Comparison of ENCODE assay signal across 13 cellular contexts in the genomic region with DNA sequence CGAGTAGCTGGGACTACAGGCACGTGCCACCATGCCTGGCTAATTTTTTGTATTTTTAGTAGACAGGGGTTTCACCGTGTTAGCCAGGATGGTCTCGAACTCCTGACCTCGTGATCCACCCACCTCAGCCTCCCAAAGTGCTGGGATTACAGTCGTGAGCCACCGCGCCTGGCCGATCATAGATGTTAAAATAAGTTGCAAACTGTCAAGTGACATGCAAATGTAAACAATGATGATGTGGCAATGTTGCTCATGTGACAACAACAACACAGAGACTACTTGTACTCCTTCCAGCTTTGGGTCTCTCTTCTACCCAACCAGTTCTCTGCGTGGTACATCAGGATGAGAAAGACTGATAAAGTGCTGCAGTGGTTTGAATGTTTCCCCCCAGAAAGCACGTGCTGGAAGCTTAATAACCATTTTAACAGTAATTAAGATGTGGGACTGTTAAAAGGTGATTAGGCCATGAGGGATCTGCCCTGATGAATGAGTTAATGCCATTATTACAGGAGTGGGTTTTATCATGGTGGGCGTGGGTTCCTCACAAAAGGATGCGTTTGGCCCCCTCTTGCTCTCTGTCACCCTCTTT.
"Had no signal": no experiment of that assay in that cellular context is flagged by ENCODE, and none has a peak within 500 bp of the region (broad histone marks: within the 10 kb centered on the region; RNA-seq: fewer than 3 reads in every experiment).

No MANE protein-coding gene starts in this region.

- H3K27me3 ChIP-seq: ascending aorta, sigmoid colon, suprapubic skin had no signal

- H3K27ac ChIP-seq: suprapubic skin had no signal

- H3K4me1 Mint-ChIP-seq: activated CD4-positive, alpha-beta memory T cell treated with anti-CD3 and anti-CD28 coated beads, Interleukin-2, amount 10 ng/mL, durations not matched to agents 7 days and 5 days; activated naive CD8-positive, alpha-beta T cell treated with anti-CD3 and anti-CD28 coated beads, Interleukin-2, amount 50 U/mL, for 24 hours had no signal

- H3K36me3 Mint-ChIP-seq: natural killer cell had no signal

- H3K9me3 Mint-ChIP-seq: activated CD4-positive, alpha-beta memory T cell treated with anti-CD3 and anti-CD28 coated beads, Interleukin-2, amount 10 ng/mL, durations not matched to agents 7 days and 5 days; activated naive CD8-positive, alpha-beta T cell treated with anti-CD3 and anti-CD28 coated beads, Interleukin-2, amount 50 U/mL, for 24 hours; activated T-cell treated with anti-CD3 and anti-CD28 coated beads, Interleukin-2, amount 50 U/mL, for 72 hours; natural killer cell had no signal

- H3K36me3 ChIP-seq: ascending aorta, sigmoid colon, suprapubic skin had no signal

- H3K4me3 ChIP-seq: mucosa of descending colon, sigmoid colon, suprapubic skin had no signal

- ATAC-seq: activated naive CD8-positive, alpha-beta T cell treated with anti-CD3 and anti-CD28 coated beads, Interleukin-2, amount 50 U/mL, for 24 hours; activated T-cell treated with anti-CD3 and anti-CD28 coated beads, Interleukin-2, amount 50 U/mL, for 72 hours; mucosa of descending colon; natural killer cell had no signal

- H3K4me3 Mint-ChIP-seq: activated CD4-positive, alpha-beta memory T cell treated with anti-CD3 and anti-CD28 coated beads, Interleukin-2, amount 10 ng/mL, durations not matched to agents 7 days and 5 days; activated naive CD8-positive, alpha-beta T cell treated with anti-CD3 and anti-CD28 coated beads, Interleukin-2, amount 50 U/mL, for 24 hours; activated T-cell treated with anti-CD3 and anti-CD28 coated beads, Interleukin-2, amount 50 U/mL, for 72 hours; natural killer cell had no signal

- DNase-seq: activated CD4-positive, alpha-beta memory T cell treated with anti-CD3 and anti-CD28 coated beads, Interleukin-2, amount 10 ng/mL, durations not matched to agents 7 days and 5 days; activated naive CD8-positive, alpha-beta T cell treated with anti-CD3 and anti-CD28 coated beads, Interleukin-2, amount 50 U/mL, for 24 hours; activated T-cell treated with anti-CD3 and anti-CD28 coated beads, Interleukin-2, amount 50 U/mL, for 72 hours; cortex of kidney; effector CD8-positive, alpha-beta T cell; mucosa of descending colon; natural killer cell; nucleus accumbens; sigmoid colon; stimulated activated CD4-positive, alpha-beta T cell treated with anti-CD3 and anti-CD28 coated beads, Interleukin-12 subunit alpha, Interleukin-12 subunit beta, amount 100 ng/mL, for 4 hours; stimulated activated naive CD4-positive, alpha-beta T cell treated with Interleukin-2 at 50 U/mL for 16 hours had no signal

- H3K27ac Mint-ChIP-seq: activated CD4-positive, alpha-beta memory T cell treated with anti-CD3 and anti-CD28 coated beads, Interleukin-2, amount 10 ng/mL, durations not matched to agents 7 days and 5 days; activated naive CD8-positive, alpha-beta T cell treated with anti-CD3 and anti-CD28 coated beads, Interleukin-2, amount 50 U/mL, for 24 hours; activated T-cell treated with anti-CD3 and anti-CD28 coated beads, Interleukin-2, amount 50 U/mL, for 72 hours; natural killer cell had no signal

- H3K9me3 ChIP-seq: ascending aorta, mucosa of descending colon, sigmoid colon, suprapubic skin had no signal

- H3K27me3 Mint-ChIP-seq: activated CD4-positive, alpha-beta memory T cell treated with anti-CD3 and anti-CD28 coated beads, Interleukin-2, amount 10 ng/mL, durations not matched to agents 7 days and 5 days; activated naive CD8-positive, alpha-beta T cell treated with anti-CD3 and anti-CD28 coated beads, Interleukin-2, amount 50 U/mL, for 24 hours had no signal
